1 cellular context compared by ENCODE assay signal in the genomic region with DNA sequence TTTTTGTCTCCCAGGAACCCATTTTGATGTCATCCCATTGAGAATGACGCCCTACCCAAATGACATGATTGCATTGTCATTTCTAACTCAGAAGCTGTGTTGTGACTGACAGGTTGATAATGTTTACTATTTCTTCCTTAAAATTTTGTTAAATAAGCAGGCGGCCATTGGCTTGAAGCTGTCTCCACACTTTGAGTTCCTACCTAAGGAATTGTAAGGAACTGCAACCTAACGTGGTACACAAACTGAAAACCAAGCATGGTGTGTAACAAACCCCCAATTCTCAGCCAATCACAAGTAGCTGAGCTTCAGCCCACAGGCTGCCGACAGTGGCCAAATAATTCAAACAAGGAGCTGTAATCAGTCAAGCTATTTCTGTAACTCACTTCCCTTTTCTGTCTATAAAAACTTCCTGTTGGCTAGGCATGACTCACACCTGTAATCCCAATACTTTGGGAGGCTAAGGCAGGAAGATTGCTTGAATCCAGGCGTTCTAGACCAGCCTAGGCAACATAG.
TF ChIP-seq lines count a peak whose summit lies in the region.

No MANE protein-coding gene starts in this region.

TF ChIP-seq in GM12878, 131 proteins besides CTCF, POLR2A, EP300 and RAD21 (continued from another document):
- TF ChIP-seq, protein P1, sequence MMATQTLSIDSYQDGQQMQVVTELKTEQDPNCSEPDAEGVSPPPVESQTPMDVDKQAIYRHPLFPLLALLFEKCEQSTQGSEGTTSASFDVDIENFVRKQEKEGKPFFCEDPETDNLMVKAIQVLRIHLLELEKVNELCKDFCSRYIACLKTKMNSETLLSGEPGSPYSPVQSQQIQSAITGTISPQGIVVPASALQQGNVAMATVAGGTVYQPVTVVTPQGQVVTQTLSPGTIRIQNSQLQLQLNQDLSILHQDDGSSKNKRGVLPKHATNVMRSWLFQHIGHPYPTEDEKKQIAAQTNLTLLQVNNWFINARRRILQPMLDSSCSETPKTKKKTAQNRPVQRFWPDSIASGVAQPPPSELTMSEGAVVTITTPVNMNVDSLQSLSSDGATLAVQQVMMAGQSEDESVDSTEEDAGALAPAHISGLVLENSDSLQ (IDR thresholded peaks at IDR 0.05), result peak; percentile 81
- TF ChIP-seq IKZF2 (IDR thresholded peaks at IDR 0.05) (peak; percentile 69 to 80; a peak in 3 of 4 replicates), BCL11A (IDR thresholded peaks at IDR 0.05; ENCODE audit: low read depth, low read length) (peak; percentile 27; the same call in 1 of the 2 replicates), TBL1XR1 (IDR thresholded peaks at IDR 0.05; ENCODE audit: low read depth, low read length) (no peak), DPF2 (IDR thresholded peaks at IDR 0.05) (0 out of 2 replicates have a peak, but pooled peaks have one; percentile 52)
